Comparison of ENCODE assay signal across 23 cellular contexts in genomic region chr14:97539884-97540283, GRCh38.
"Had no signal": no experiment of that assay in that cellular context is flagged by ENCODE, and none has a peak within 500 bp of the region (broad histone marks: within the 10 kb centered on the region; RNA-seq: fewer than 3 reads in every experiment).

No MANE protein-coding gene starts in this region.

- H3K9me3 ChIP-seq: esophagus muscularis mucosa, prostate gland, sigmoid colon, stomach, thyroid gland had no signal

- DNase-seq: cerebellar nuclear complex; dorsolateral prefrontal cortex; effector CD4-positive, alpha-beta T cell; hypothalamus; immature natural killer cell; islet precursor cell; mesenchymal stem cell; midbrain; naive thymus-derived CD4-positive, alpha-beta T cell; right cardiac atrium; sigmoid colon; stimulated activated CD4-positive, alpha-beta T cell treated with anti-CD3 and anti-CD28 coated beads, Interleukin-2, amount 100 ng/mL, for 24 hours; stimulated activated CD4-positive, alpha-beta T cell treated with anti-CD3 and anti-CD28 coated beads, Interleukin-4, amount 100 ng/mL, for 24 hours; stimulated activated naive CD4-positive, alpha-beta T cell treated with Interleukin-2 at 50 U/mL for 16 hours; stomach; thyroid gland had no signal

- H3K36me3 ChIP-seq: esophagus muscularis mucosa, neural progenitor cell, prostate gland, sigmoid colon, stomach, thyroid gland had no signal

- H3K36me3 Mint-ChIP-seq: immature natural killer cell; naive thymus-derived CD4-positive, alpha-beta T cell; neural progenitor cell; stimulated activated effector memory CD8-positive, alpha-beta T cell treated with anti-CD3 and anti-CD28 coated beads, Interleukin-12 subunit alpha, Interleukin-12 subunit beta, amount 100 ng/mL, for 72 hours; type B pancreatic cell had no signal

- H3K4me3 ChIP-seq: dorsolateral prefrontal cortex, esophagus muscularis mucosa, lung, neural progenitor cell, prostate gland, sigmoid colon, stomach, thyroid gland had no signal

- H3K4me1 ChIP-seq: esophagus muscularis mucosa, neural progenitor cell, prostate gland, sigmoid colon, stomach, thyroid gland had no signal

- H3K9me3 Mint-ChIP-seq: immature natural killer cell; nephron; neural progenitor cell; stimulated activated effector memory CD8-positive, alpha-beta T cell treated with anti-CD3 and anti-CD28 coated beads, Interleukin-12 subunit alpha, Interleukin-12 subunit beta, amount 100 ng/mL, for 72 hours; type B pancreatic cell had no signal

- H3K9ac ChIP-seq: neural progenitor cell had no signal

- H3K27ac ChIP-seq: dorsolateral prefrontal cortex, esophagus muscularis mucosa, neural progenitor cell, prostate gland, sigmoid colon, stomach, thyroid gland had no signal

- H3K27me3 ChIP-seq: neural progenitor cell, sigmoid colon, thyroid gland had no signal

- H3K4me3 Mint-ChIP-seq: naive thymus-derived CD4-positive, alpha-beta T cell; nephron; neural progenitor cell; stimulated activated effector memory CD8-positive, alpha-beta T cell treated with anti-CD3 and anti-CD28 coated beads, Interleukin-12 subunit alpha, Interleukin-12 subunit beta, amount 100 ng/mL, for 72 hours; type B pancreatic cell had no signal

- H3K4me2 ChIP-seq: neural progenitor cell had no signal

- H3K4me1 Mint-ChIP-seq: nephron had no signal

- H2AFZ ChIP-seq: neural progenitor cell had no signal

- H3K27ac Mint-ChIP-seq: immature natural killer cell; naive thymus-derived CD4-positive, alpha-beta T cell; nephron; neural progenitor cell; stimulated activated effector memory CD8-positive, alpha-beta T cell treated with anti-CD3 and anti-CD28 coated beads, Interleukin-12 subunit alpha, Interleukin-12 subunit beta, amount 100 ng/mL, for 72 hours; type B pancreatic cell had no signal

- H3K27me3 Mint-ChIP-seq: naive thymus-derived CD4-positive, alpha-beta T cell had no signal
